In genomic region chr1:202810193-202810614, GRCh38 we compare ENCODE assay signal across 8 cellular contexts. TPM values are rescaled to one million over a fixed set of nuclear protein-coding genes. Genes with fewer than 3 reads are reported as not detected.
DNase-seq lines count a peak whose midpoint lies in the region; ATAC-seq and TF ChIP-seq lines count a peak whose summit lies in the region.

No MANE protein-coding gene starts in this region.

- H3K27ac Mint-ChIP-seq in activated T-cell treated with anti-CD3 and anti-CD28 coated beads, Interleukin-2, amount 50 U/mL, for 72 hours: peak overlapping the region; percentile 43

- H3K9me3 Mint-ChIP-seq in activated T-cell treated with anti-CD3 and anti-CD28 coated beads, Interleukin-2, amount 50 U/mL, for 72 hours: no peaks in the 10 kb centered on the region

- WGBS in body of pancreas, 2 donors: 3% methylated on average over 13 of the region's 13 CpGs
- WGBS in tibial nerve, 2 donors: 3 to 7% methylated on average over 13 of the region's 13 CpGs

- intact Hi-C loops in body of pancreas (cut with DNase I): no loop called here
- intact Hi-C loops in lower lobe of right lung (cut with DNase I): no loop called here

- H3K36me3 ChIP-seq in body of pancreas (replicated peaks in 1 of 2; ENCODE audit: insufficient read depth in 1 of 2, low read depth in 2 of 2): no peaks in the 10 kb centered on the region
- H3K36me3 ChIP-seq in lower lobe of right lung: no peaks in the 10 kb centered on the region
- H3K36me3 ChIP-seq in tibial nerve: no peaks in the 10 kb centered on the region

- no peak for TF ChIP-seq EP300 in tibial nerve (IDR thresholded peaks at IDR 0.05)

- H3K4me3 ChIP-seq in body of pancreas (peak overlapping the region; percentile 57 to 68), lower lobe of right lung (peak overlapping the region; percentile 81), tibial nerve (peak overlapping the region; percentile 70 to 78 (median 75))

- H3K27me3 Mint-ChIP-seq in activated T-cell treated with anti-CD3 and anti-CD28 coated beads, Interleukin-2, amount 50 U/mL, for 72 hours (ENCODE audit: low read depth): peaks cover 27% of the 10 kb centered on the region

- H3K4me1 ChIP-seq in body of pancreas: peaks cover 28% of the 10 kb centered on the region
- peaks cover 39% of the 10 kb centered on the region for H3K4me1 ChIP-seq in lower lobe of right lung
- peaks cover 0 to 47% (median 18%) of the 10 kb centered on the region in 4 donors for H3K4me1 ChIP-seq in tibial nerve

- H3K27me3 ChIP-seq in body of pancreas (no peaks in the 10 kb centered on the region), lower lobe of right lung (ENCODE audit: low read depth) (no peaks in the 10 kb centered on the region), tibial nerve (no peaks in the 10 kb centered on the region)

- H3K9me3 ChIP-seq in body of pancreas (no peaks in the 10 kb centered on the region), lower lobe of right lung (no peaks in the 10 kb centered on the region), tibial nerve (no peaks in the 10 kb centered on the region)

- TF ChIP-seq POLR2A in body of pancreas (IDR thresholded peaks at IDR 0.05): no peak
- TF ChIP-seq POLR2A in tibial nerve (IDR thresholded peaks at IDR 0.05): no peak

- H3K4me1 Mint-ChIP-seq in activated T-cell treated with anti-CD3 and anti-CD28 coated beads, Interleukin-2, amount 50 U/mL, for 72 hours (ENCODE audit: low read depth): peaks cover 42% of the 10 kb centered on the region

- H3K4me3 Mint-ChIP-seq in activated T-cell treated with anti-CD3 and anti-CD28 coated beads, Interleukin-2, amount 50 U/mL, for 72 hours: peak overlapping the region; percentile 80 to 85

- DNase-seq in activated T-cell treated with anti-CD3 and anti-CD28 coated beads, Interleukin-2, amount 50 U/mL, for 72 hours: no peak
- DNase-seq in activated T-cell treated with anti-CD3 and anti-CD28 coated beads for 4 hours: no peak
- DNase-seq in body of pancreas: no peak
- no peak for DNase-seq in lower lobe of right lung
- no peak for DNase-seq in tibial nerve (ENCODE audit: low spot score in 2 of 2)
- no peak for DNase-seq in NCI-H1694 treated with DMSO at 0.1 percent for 48 hours (lab: John Stamatoyannopoulos, UW)
- no peak for DNase-seq in DMS 273 treated with DMSO at 0.1 percent for 48 hours (lab: John Stamatoyannopoulos, UW)

- H3K27ac ChIP-seq in body of pancreas (peak overlapping the region; percentile 47 to 86 (median 64)), lower lobe of right lung (peak overlapping the region; percentile 86), tibial nerve (peak overlapping the region; percentile 55 to 89 (median 84))

- ATAC-seq in activated T-cell treated with anti-CD3 and anti-CD28 coated beads, Interleukin-2, amount 50 U/mL, for 72 hours (replicated peaks in 1 of 2): no peak
- ATAC-seq in body of pancreas (no peak), lower lobe of right lung (no peak), GM18502 (IDR thresholded peaks at IDR 0.05; ENCODE audit: poor library complexity, unreplicated experiment) (no peak)

- H3K36me3 Mint-ChIP-seq in activated T-cell treated with anti-CD3 and anti-CD28 coated beads, Interleukin-2, amount 50 U/mL, for 72 hours (ENCODE audit: insufficient read depth in 2 of 2): peaks cover 2 to 5% of the 10 kb centered on the region in 2 donors

- TF ChIP-seq CTCF in body of pancreas (IDR thresholded peaks at IDR 0.05): no peak
- no peak for TF ChIP-seq CTCF in lower lobe of right lung (IDR thresholded peaks at IDR 0.05)
- TF ChIP-seq CTCF in tibial nerve (IDR thresholded peaks at IDR 0.05): no peak

RNA-seq across cellular contexts. Expression of gene PCAT6, which starts 0.6 kb away (rescaled TPM):
- total RNA-seq in activated T-cell treated with anti-CD3 and anti-CD28 coated beads, Interleukin-2, amount 50 U/mL, for 72 hours: 1 to 10 TPM; 1.0 to 1.8 TPM
- total RNA-seq in body of pancreas (not detected), lower lobe of right lung (0.71 TPM), tibial nerve (not detected)

RNA-seq across cellular contexts. Expression of gene KDM5B, which starts 2.0 kb away (rescaled TPM):
- total RNA-seq in activated T-cell treated with anti-CD3 and anti-CD28 coated beads, Interleukin-2, amount 50 U/mL, for 72 hours: 10 to 100 TPM; 47.0 to 53.6 TPM
- total RNA-seq in body of pancreas (10 to 100 TPM; 28.7 to 36.8 TPM), lower lobe of right lung (48.9 TPM), tibial nerve (10 to 100 TPM; 39.8 to 61.5 (median 41.2) TPM)
